ENCODE assay signal across 19 cellular contexts in genomic region chr12:40351976-40352375, GRCh38.
"Had no signal": no experiment of that assay in that cellular context is flagged by ENCODE, and none has a peak within 500 bp of the region (broad histone marks: within the 10 kb centered on the region; RNA-seq: fewer than 3 reads in every experiment).

No MANE protein-coding gene starts in this region.

- H3K4me1 ChIP-seq: body of pancreas, psoas muscle, spleen had no signal

- H3K9me3 ChIP-seq: body of pancreas, psoas muscle had no signal

- ATAC-seq: activated CD8-positive, alpha-beta T cell treated with anti-CD3 and anti-CD28 coated beads, Interleukin-2, amount 10 ng/mL, durations not matched to agents 7 days and 5 days; body of pancreas; naive thymus-derived CD8-positive, alpha-beta T cell; psoas muscle; sciatic nerve; stimulated activated memory B cell treated with anti-CD40 and anti-IgM and Interleukin-4, amounts not matched to agents 10 μg/mL and 1 μg/mL and 100 μg/mL, for 72 hours had no signal

- DNase-seq: activated CD4-positive, alpha-beta T cell treated with anti-CD3 and anti-CD28 coated beads for 48 hours; activated CD4-positive, CD25-positive, alpha-beta regulatory T cell; activated CD8-positive, alpha-beta T cell treated with anti-CD3 and anti-CD28 coated beads, Interleukin-2, amount 10 ng/mL, durations not matched to agents 7 days and 5 days; activated naive CD4-positive, alpha-beta T cell treated with Interleukin-2 at 50 U/mL for 16 hours; activated naive CD8-positive, alpha-beta T cell treated with anti-CD3 and anti-CD28 coated beads, Interleukin-2, amount 10 ng/mL, durations not matched to agents 7 days and 5 days; activated T-cell treated with anti-CD3 and anti-CD28 coated beads, Interleukin-2, amount 50 U/mL, for 24 hours; central memory CD4-positive, alpha-beta T cell; dorsolateral prefrontal cortex; foreskin fibroblast; naive thymus-derived CD8-positive, alpha-beta T cell; psoas muscle; spleen; stimulated activated CD4-positive, alpha-beta T cell treated with anti-CD3 and anti-CD28 coated beads, Interleukin-4, amount 100 ng/mL, for 4 hours; T-helper 1 cell; T-helper 9 cell had no signal

- H3K27me3 ChIP-seq: body of pancreas, dorsolateral prefrontal cortex, spleen had no signal

- H3K4me3 ChIP-seq: body of pancreas, dorsolateral prefrontal cortex, psoas muscle, spleen had no signal

- H3K27ac ChIP-seq: body of pancreas, dorsolateral prefrontal cortex, epithelial cell of prostate, psoas muscle, spleen had no signal
